19 cellular contexts compared by ENCODE assay signal in genomic region chr13:108200781-108201398, GRCh38. TPM values are rescaled to one million over a fixed set of nuclear protein-coding genes. Genes with fewer than 3 reads are reported as not detected.
A peak's percentile ranks its signal among the peaks of the same experiment; 100 is the strongest.
DNase-seq lines count a peak whose midpoint lies in the region; ATAC-seq and TF ChIP-seq lines count a peak whose summit lies in the region.
"Had no signal": no experiment of that assay in that cellular context is flagged by ENCODE, and none has a peak within 500 bp of the region (broad histone marks: within the 10 kb centered on the region; RNA-seq: fewer than 3 reads in every experiment).

No MANE protein-coding gene starts in this region.

- H3K36me3 ChIP-seq in adipocyte (ENCODE audit: control insufficient read depth, insufficient read depth, low read length, severe bottlenecking) (no peaks in the 10 kb centered on the region), stomach (no peaks in the 10 kb centered on the region)
- H3K36me3 ChIP-seq: SJSA1, suprapubic skin had no signal

- intact Hi-C loops in stomach (cut with DNase I; ENCODE audit: low total_unique reads): no loop called here

- no peak for TF ChIP-seq CTCF in stomach (IDR thresholded peaks at IDR 0.05)

- peaks cover 10% of the 10 kb centered on the region for H3K4me1 Mint-ChIP-seq in activated naive CD8-positive, alpha-beta T cell treated with anti-CD3 and anti-CD28 coated beads, Interleukin-2, amount 50 U/mL, for 24 hours
- H3K4me1 Mint-ChIP-seq in activated naive CD8-positive, alpha-beta T cell treated with anti-CD3 and anti-CD28 coated beads for 36 hours: peaks cover 11% of the 10 kb centered on the region

- no peaks in the 10 kb centered on the region for H3K27me3 ChIP-seq in adipocyte (replicated peaks; ENCODE audit: control insufficient read depth, insufficient read depth, low read length)
- no peaks in the 10 kb centered on the region for H3K27me3 ChIP-seq in stomach
- H3K27me3 ChIP-seq: suprapubic skin had no signal

- no peak overlapping the region for H3K27ac ChIP-seq in stomach
- H3K27ac ChIP-seq: SJSA1, suprapubic skin had no signal

- DNase-seq in activated naive CD8-positive, alpha-beta T cell treated with anti-CD3 and anti-CD28 coated beads, Interleukin-2, amount 50 U/mL, for 24 hours: no peak
- DNase-seq in activated naive CD8-positive, alpha-beta T cell treated with anti-CD3 and anti-CD28 coated beads for 36 hours: no peak
- DNase-seq in adipocyte (ENCODE audit: low read depth) (peak; percentile 12), glomerular visceral epithelial cell (ENCODE audit: extremely low spot score) (peak; percentile 29), stomach (no peak), NCI-H1105 (lab: John Stamatoyannopoulos, UW) (no peak), COR-L47 (lab: John Stamatoyannopoulos, UW) (no peak), NCI-H345 treated with DMSO at 0.1 percent for 48 hours (lab: John Stamatoyannopoulos, UW; ENCODE audit: unreplicated experiment) (no peak)
- DNase-seq: activated CD4-positive, alpha-beta T cell treated with anti-CD3 and anti-CD28 coated beads for 4 hours; cortex of kidney; immature natural killer cell; midbrain; NCI-H187 treated with DMSO at 0.1 percent for 48 hours; NCI-H524; right cardiac atrium; T1000 had no signal

- no peak overlapping the region for H3K4me3 Mint-ChIP-seq in activated naive CD8-positive, alpha-beta T cell treated with anti-CD3 and anti-CD28 coated beads, Interleukin-2, amount 50 U/mL, for 24 hours
- no peak overlapping the region for H3K4me3 Mint-ChIP-seq in activated naive CD8-positive, alpha-beta T cell treated with anti-CD3 and anti-CD28 coated beads for 36 hours
- H3K4me3 Mint-ChIP-seq: activated T-helper 1 cell treated with anti-CD3 and anti-CD28 coated beads, Interleukin-12 subunit alpha, Interleukin-12 subunit beta, Interleukin-2, Interleukin-4 antibody, amounts not matched to agents 30 ng/mL and 10 ng/mL and 1 ng/mL, durations not matched to agents 14 hours and 24 hours and 36 hours; immature natural killer cell had no signal

- H3K4me1 ChIP-seq in adipocyte (ENCODE audit: control insufficient read depth, insufficient read depth, low read length) (peaks cover 10% of the 10 kb centered on the region), stomach (no peaks in the 10 kb centered on the region)
- H3K4me1 ChIP-seq: SJSA1, suprapubic skin had no signal

- peaks cover 16% of the 10 kb centered on the region for H3K27me3 Mint-ChIP-seq in activated naive CD8-positive, alpha-beta T cell treated with anti-CD3 and anti-CD28 coated beads, Interleukin-2, amount 50 U/mL, for 24 hours
- H3K27me3 Mint-ChIP-seq in activated naive CD8-positive, alpha-beta T cell treated with anti-CD3 and anti-CD28 coated beads for 36 hours: peaks cover 24% of the 10 kb centered on the region

- no peak for TF ChIP-seq POLR2A in stomach (IDR thresholded peaks at IDR 0.05)

- H3K9me3 Mint-ChIP-seq in activated naive CD8-positive, alpha-beta T cell treated with anti-CD3 and anti-CD28 coated beads, Interleukin-2, amount 50 U/mL, for 24 hours: peaks cover 8% of the 10 kb centered on the region
- H3K9me3 Mint-ChIP-seq in activated naive CD8-positive, alpha-beta T cell treated with anti-CD3 and anti-CD28 coated beads for 36 hours: peaks cover 7% of the 10 kb centered on the region
- H3K9me3 Mint-ChIP-seq: immature natural killer cell had no signal

- 76 to 90% (median 81%) methylated on average over 1 of the region's 1 CpG for WGBS in stomach, 5 donors

- no peak overlapping the region for H3K9ac ChIP-seq in adipocyte (ENCODE audit: low read length)

- no peaks in the 10 kb centered on the region for H3K9me3 ChIP-seq in adipocyte (ENCODE audit: control insufficient read depth, low read length)
- peaks cover 0 to under 1% (median under 1%) of the 10 kb centered on the region in 4 donors for H3K9me3 ChIP-seq in stomach
- H3K9me3 ChIP-seq: SJSA1, suprapubic skin had no signal

- no peak for TF ChIP-seq EP300 in stomach (IDR thresholded peaks at IDR 0.05)

- H3K36me3 Mint-ChIP-seq in activated naive CD8-positive, alpha-beta T cell treated with anti-CD3 and anti-CD28 coated beads, Interleukin-2, amount 50 U/mL, for 24 hours (ENCODE audit: low read depth): no peaks in the 10 kb centered on the region
- peaks cover 3% of the 10 kb centered on the region for H3K36me3 Mint-ChIP-seq in activated naive CD8-positive, alpha-beta T cell treated with anti-CD3 and anti-CD28 coated beads for 36 hours
- H3K36me3 Mint-ChIP-seq: immature natural killer cell had no signal

- no peak overlapping the region for H3K27ac Mint-ChIP-seq in activated naive CD8-positive, alpha-beta T cell treated with anti-CD3 and anti-CD28 coated beads, Interleukin-2, amount 50 U/mL, for 24 hours
- no peak overlapping the region for H3K27ac Mint-ChIP-seq in activated naive CD8-positive, alpha-beta T cell treated with anti-CD3 and anti-CD28 coated beads for 36 hours
- H3K27ac Mint-ChIP-seq: activated T-helper 1 cell treated with anti-CD3 and anti-CD28 coated beads, Interleukin-12 subunit alpha, Interleukin-12 subunit beta, Interleukin-2, Interleukin-4 antibody, amounts not matched to agents 30 ng/mL and 10 ng/mL and 1 ng/mL, durations not matched to agents 14 hours and 24 hours and 36 hours; immature natural killer cell had no signal

- H3K4me3 ChIP-seq in adipocyte (ENCODE audit: low read length) (no peak overlapping the region), stomach (no peak overlapping the region)
- H3K4me3 ChIP-seq: SJSA1, suprapubic skin had no signal

- ATAC-seq in activated naive CD8-positive, alpha-beta T cell treated with anti-CD3 and anti-CD28 coated beads, Interleukin-2, amount 50 U/mL, for 24 hours: peak; percentile 71
- ATAC-seq: right cardiac atrium had no signal

RNA-seq across cellular contexts. Expression of gene LIG4, which starts 14.4 kb away (rescaled TPM):
- total RNA-seq in activated naive CD8-positive, alpha-beta T cell treated with anti-CD3 and anti-CD28 coated beads for 36 hours: 1 to 10 TPM; 8.9 to 9.1 TPM
- total RNA-seq in stomach: 10 to 100 TPM in 2 of 5 donors, 1 to 10 TPM in 2, not detected in 1; 7.6 to 13.9 (median 11.0) TPM
- 1 to 10 TPM; 4.0 to 5.8 (median 4.3) TPM for polyA plus RNA-seq in stomach

RNA-seq across cellular contexts. Expression of gene ABHD13, which starts 17.3 kb away (rescaled TPM):
- 1 to 10 TPM; 5.2 to 5.3 TPM for total RNA-seq in activated naive CD8-positive, alpha-beta T cell treated with anti-CD3 and anti-CD28 coated beads for 36 hours
- total RNA-seq in stomach: 10 to 100 TPM in 2 of 5 donors, 1 to 10 TPM in 3; 1.4 to 25.3 (median 7.7) TPM
- 1 to 10 TPM; 2.9 to 3.4 (median 3.2) TPM for polyA plus RNA-seq in stomach

Comparison
In these comparisons a context has a peak if more than half of its experiments do, and no peak if none do; other contexts are left out.
1. DNase-seq: peak in adipocyte (single experiment) and glomerular visceral epithelial cell (single experiment); none in activated naive CD8-positive, alpha-beta T cell treated with anti-CD3 and anti-CD28 coated beads, Interleukin-2, amount 50 U/mL, for 24 hours (single experiment), activated naive CD8-positive, alpha-beta T cell treated with anti-CD3 and anti-CD28 coated beads for 36 hours (single experiment), stomach (single experiment), NCI-H1105 (single experiment), COR-L47 (single experiment) and NCI-H345 treated with DMSO at 0.1 percent for 48 hours (single experiment).